In genomic region chr9:21504113-21504512, GRCh38 we compare ENCODE assay signal across 23 cellular contexts. TPM values are rescaled to one million over a fixed set of nuclear protein-coding genes. Genes with fewer than 3 reads are reported as not detected.
"Had no signal": no experiment of that assay in that cellular context is flagged by ENCODE, and none has a peak within 500 bp of the region (broad histone marks: within the 10 kb centered on the region; RNA-seq: fewer than 3 reads in every experiment).

No MANE protein-coding gene starts in this region.

- H3K36me3 ChIP-seq: Peyer's patch, SJSA1 had no signal

- H3K27ac ChIP-seq: HL-60, Peyer's patch, SJSA1, SK-N-MC had no signal

- DNase-seq: Karpas-422, KG1, MG63, NCI-H1092, NCI-H1105 treated with DMSO at 0.1 percent for 48 hours, NCI-H1417 treated with DMSO at 0.1 percent for 48 hours, NCI-H146, NCI-H1694 treated with DMSO at 0.1 percent for 48 hours, NCI-H1930, NCI-H2081, NCI-H2107, NCI-H2227 treated with DMSO at 0.1 percent for 48 hours, NCI-H524, NCI-H526 treated with DMSO at 0.1 percent for 48 hours, NCI-H774, PC-3, Peyer's patch, Right ventricle myocardium superior, SIG-M5 had no signal

- H3K4me3 ChIP-seq: MG63, Peyer's patch, SJSA1, SK-N-MC had no signal

- ATAC-seq: PC-3 had no signal

- H3K27me3 ChIP-seq: MG63, Peyer's patch, SJSA1 had no signal

- H3K9me3 ChIP-seq: MG63, Peyer's patch, SJSA1 had no signal

RNA-seq across cellular contexts. Expression of gene IFNE, which starts 22.0 kb away (rescaled TPM):
- total RNA-seq: OCI-LY7, Right ventricle myocardium superior had no signal
